Comparison of ENCODE assay signal across 38 cellular contexts in genomic region chr3:19202754-19203153, GRCh38. TPM values are rescaled to one million over a fixed set of nuclear protein-coding genes. Genes with fewer than 3 reads are reported as not detected.
"Had no signal": no experiment of that assay in that cellular context is flagged by ENCODE, and none has a peak within 500 bp of the region (broad histone marks: within the 10 kb centered on the region; RNA-seq: fewer than 3 reads in every experiment).

No MANE protein-coding gene starts in this region.

- H3K27ac ChIP-seq: adrenal gland, ascending aorta, colonic mucosa, foreskin keratinocyte, gastrocnemius medialis, heart right ventricle, WERI-Rb-1 had no signal

- H3K4me1 Mint-ChIP-seq: activated B cell treated with CpG ODN at 0.5 μM for 24 hours; activated CD4-positive, alpha-beta T cell treated with anti-CD3 and anti-CD28 coated beads for 36 hours; activated CD4-positive, alpha-beta T cell treated with anti-CD3 and anti-CD28 coated beads, Interleukin-2, amount 10 ng/mL, durations not matched to agents 24 days and 14 days; activated CD8-positive, alpha-beta memory T cell treated with anti-CD3 and anti-CD28 coated beads, Interleukin-2, amount 10 ng/mL, durations not matched to agents 7 days and 5 days; activated naive CD4-positive, alpha-beta T cell treated with anti-CD3 and anti-CD28 coated beads, Interleukin-2, amount 50 U/mL, for 24 hours; activated naive CD8-positive, alpha-beta T cell treated with anti-CD3 and anti-CD28 coated beads for 36 hours; activated naive CD8-positive, alpha-beta T cell treated with anti-CD3 and anti-CD28 coated beads, Interleukin-2, amount 50 U/mL, for 24 hours; T-cell had no signal

- H3K27me3 ChIP-seq: adrenal gland, ascending aorta, colonic mucosa, esophagus muscularis mucosa, foreskin keratinocyte, gastrocnemius medialis, heart right ventricle had no signal

- H3K36me3 ChIP-seq: adrenal gland, ascending aorta, colonic mucosa, esophagus muscularis mucosa, gastrocnemius medialis, heart right ventricle, WERI-Rb-1 had no signal

- H3K27ac Mint-ChIP-seq: activated B cell treated with CpG ODN at 0.5 μM for 24 hours; activated CD4-positive, alpha-beta memory T cell treated with anti-CD3 and anti-CD28 coated beads for 36 hours; activated CD4-positive, alpha-beta T cell treated with anti-CD3 and anti-CD28 coated beads for 36 hours; activated CD4-positive, alpha-beta T cell treated with anti-CD3 and anti-CD28 coated beads, Interleukin-2, amount 10 ng/mL, durations not matched to agents 24 days and 14 days; activated CD8-positive, alpha-beta memory T cell treated with anti-CD3 and anti-CD28 coated beads, Interleukin-2, amount 10 ng/mL, durations not matched to agents 7 days and 5 days; activated CD8-positive, alpha-beta T cell treated with anti-CD3 and anti-CD28 coated beads, Interleukin-2, amount 10 ng/mL, durations not matched to agents 7 days and 5 days; activated naive CD4-positive, alpha-beta T cell treated with anti-CD3 and anti-CD28 coated beads for 36 hours; activated naive CD4-positive, alpha-beta T cell treated with anti-CD3 and anti-CD28 coated beads, Interleukin-2, amount 50 U/mL, for 24 hours; activated naive CD8-positive, alpha-beta T cell treated with anti-CD3 and anti-CD28 coated beads for 36 hours; activated naive CD8-positive, alpha-beta T cell treated with anti-CD3 and anti-CD28 coated beads, Interleukin-2, amount 50 U/mL, for 24 hours; activated T-helper 1 cell treated with anti-CD3 and anti-CD28 coated beads, Interleukin-12 subunit alpha, Interleukin-12 subunit beta, Interleukin-2, Interleukin-4 antibody, amounts not matched to agents 30 ng/mL and 10 ng/mL and 1 ng/mL, durations not matched to agents 14 hours and 24 hours and 36 hours; activated T-helper 2 cell treated with anti-CD3 and anti-CD28 coated beads, Interferon-gamma antibody, Interleukin-2, Interleukin-4, amounts not matched to agents 10 μg/mL and 5 μg/mL and 100 μg/mL, durations not matched to agents 14 hours and 24 hours and 36 hours; brain; endodermal cell; T-cell; T-helper 1 cell treated with Interleukin-12 subunit alpha and Interleukin-12 subunit beta and Interleukin-4 antibody, amounts not matched to agents 30 μg/mL and 1 μg/mL, for 36 hours had no signal

- H3K27me3 Mint-ChIP-seq: activated B cell treated with CpG ODN at 0.5 μM for 24 hours; activated CD4-positive, alpha-beta memory T cell treated with anti-CD3 and anti-CD28 coated beads for 36 hours; activated CD4-positive, alpha-beta T cell treated with anti-CD3 and anti-CD28 coated beads for 36 hours; activated naive CD8-positive, alpha-beta T cell treated with anti-CD3 and anti-CD28 coated beads for 36 hours; activated naive CD8-positive, alpha-beta T cell treated with anti-CD3 and anti-CD28 coated beads, Interleukin-2, amount 50 U/mL, for 24 hours; brain had no signal

- H3K4me3 ChIP-seq: adrenal gland, ascending aorta, colonic mucosa, esophagus muscularis mucosa, gastrocnemius medialis, heart right ventricle had no signal

- H3K36me3 Mint-ChIP-seq: activated CD4-positive, alpha-beta memory T cell treated with anti-CD3 and anti-CD28 coated beads for 36 hours; activated CD8-positive, alpha-beta memory T cell treated with anti-CD3 and anti-CD28 coated beads, Interleukin-2, amount 10 ng/mL, durations not matched to agents 7 days and 5 days; activated naive CD4-positive, alpha-beta T cell treated with anti-CD3 and anti-CD28 coated beads, Interleukin-2, amount 50 U/mL, for 24 hours; activated naive CD8-positive, alpha-beta T cell treated with anti-CD3 and anti-CD28 coated beads for 36 hours; brain; T-cell had no signal

- DNase-seq: activated B cell treated with CpG ODN at 0.5 μM for 24 hours; activated CD4-positive, alpha-beta memory T cell treated with anti-CD3 and anti-CD28 coated beads for 36 hours; activated CD4-positive, alpha-beta T cell treated with anti-CD3 and anti-CD28 coated beads for 36 hours; activated CD4-positive, alpha-beta T cell treated with anti-CD3 and anti-CD28 coated beads, Interleukin-2, amount 10 ng/mL, durations not matched to agents 24 days and 14 days; activated CD8-positive, alpha-beta memory T cell treated with anti-CD3 and anti-CD28 coated beads, Interleukin-2, amount 10 ng/mL, durations not matched to agents 7 days and 5 days; activated CD8-positive, alpha-beta memory T cell treated with anti-CD3 and anti-CD28 coated beads, Interleukin-2, amount 50 U/mL, for 4 hours; activated CD8-positive, alpha-beta T cell treated with anti-CD3 and anti-CD28 coated beads, Interleukin-2, amount 10 ng/mL, durations not matched to agents 7 days and 5 days; activated effector memory CD4-positive, alpha-beta T cell treated with anti-CD3 and anti-CD28 coated beads, Interleukin-2, amount 50 U/mL, for 16 hours; activated naive CD4-positive, alpha-beta T cell treated with anti-CD3 and anti-CD28 coated beads for 36 hours; activated naive CD8-positive, alpha-beta T cell treated with anti-CD3 and anti-CD28 coated beads for 36 hours; activated naive CD8-positive, alpha-beta T cell treated with anti-CD3 and anti-CD28 coated beads, Interleukin-2, amount 50 U/mL, for 24 hours; activated T-cell treated with anti-CD3 and anti-CD28 coated beads, Interleukin-2, amount 50 U/mL, for 1 hour; activated T-cell treated with anti-CD3 and anti-CD28 coated beads, Interleukin-2, amount 50 U/mL, for 48 hours; adrenal gland; colonic mucosa; effector memory CD4-positive, alpha-beta T cell; endodermal cell; foreskin keratinocyte; gastrocnemius medialis; heart right ventricle; SW 1271; T-cell; T-helper 9 cell; WERI-Rb-1 had no signal

- ATAC-seq: activated CD4-positive, alpha-beta T cell treated with anti-CD3 and anti-CD28 coated beads for 36 hours; activated CD4-positive, CD25-positive, alpha-beta regulatory T cell treated with anti-CD3 and anti-CD28 coated beads, Interleukin-2, amount 50 U/mL, for 24 hours; activated CD8-positive, alpha-beta memory T cell treated with anti-CD3 and anti-CD28 coated beads, Interleukin-2, amount 10 ng/mL, durations not matched to agents 7 days and 5 days; activated CD8-positive, alpha-beta T cell treated with anti-CD3 and anti-CD28 coated beads, Interleukin-2, amount 10 ng/mL, durations not matched to agents 7 days and 5 days; activated naive CD8-positive, alpha-beta T cell treated with anti-CD3 and anti-CD28 coated beads, Interleukin-2, amount 50 U/mL, for 24 hours; foreskin keratinocyte; gastrocnemius medialis; heart right ventricle; T-cell had no signal

- H3K9me3 ChIP-seq: adrenal gland, ascending aorta, colonic mucosa, esophagus muscularis mucosa, gastrocnemius medialis, heart right ventricle had no signal

- H3K4me1 ChIP-seq: adrenal gland, ascending aorta, colonic mucosa, esophagus muscularis mucosa, foreskin keratinocyte, gastrocnemius medialis, heart right ventricle had no signal

- H3K4me3 Mint-ChIP-seq: activated B cell treated with CpG ODN at 0.5 μM for 24 hours; activated CD4-positive, alpha-beta memory T cell treated with anti-CD3 and anti-CD28 coated beads for 36 hours; activated CD4-positive, alpha-beta T cell treated with anti-CD3 and anti-CD28 coated beads for 36 hours; activated CD4-positive, alpha-beta T cell treated with anti-CD3 and anti-CD28 coated beads, Interleukin-2, amount 10 ng/mL, durations not matched to agents 24 days and 14 days; activated CD8-positive, alpha-beta memory T cell treated with anti-CD3 and anti-CD28 coated beads, Interleukin-2, amount 10 ng/mL, durations not matched to agents 7 days and 5 days; activated CD8-positive, alpha-beta T cell treated with anti-CD3 and anti-CD28 coated beads, Interleukin-2, amount 10 ng/mL, durations not matched to agents 7 days and 5 days; activated naive CD4-positive, alpha-beta T cell treated with anti-CD3 and anti-CD28 coated beads for 36 hours; activated naive CD4-positive, alpha-beta T cell treated with anti-CD3 and anti-CD28 coated beads, Interleukin-2, amount 50 U/mL, for 24 hours; activated naive CD8-positive, alpha-beta T cell treated with anti-CD3 and anti-CD28 coated beads for 36 hours; activated naive CD8-positive, alpha-beta T cell treated with anti-CD3 and anti-CD28 coated beads, Interleukin-2, amount 50 U/mL, for 24 hours; activated T-helper 1 cell treated with anti-CD3 and anti-CD28 coated beads, Interleukin-12 subunit alpha, Interleukin-12 subunit beta, Interleukin-2, Interleukin-4 antibody, amounts not matched to agents 30 ng/mL and 10 ng/mL and 1 ng/mL, durations not matched to agents 14 hours and 24 hours and 36 hours; brain; endodermal cell; T-cell; T-helper 1 cell treated with Interleukin-12 subunit alpha and Interleukin-12 subunit beta and Interleukin-4 antibody, amounts not matched to agents 30 μg/mL and 1 μg/mL, for 36 hours had no signal

- H3K9me3 Mint-ChIP-seq: activated B cell treated with CpG ODN at 0.5 μM for 24 hours; activated CD4-positive, alpha-beta memory T cell treated with anti-CD3 and anti-CD28 coated beads for 36 hours; activated CD4-positive, alpha-beta T cell treated with anti-CD3 and anti-CD28 coated beads, Interleukin-2, amount 10 ng/mL, durations not matched to agents 24 days and 14 days; activated naive CD4-positive, alpha-beta T cell treated with anti-CD3 and anti-CD28 coated beads for 36 hours; activated naive CD4-positive, alpha-beta T cell treated with anti-CD3 and anti-CD28 coated beads, Interleukin-2, amount 50 U/mL, for 24 hours; activated naive CD8-positive, alpha-beta T cell treated with anti-CD3 and anti-CD28 coated beads for 36 hours; activated naive CD8-positive, alpha-beta T cell treated with anti-CD3 and anti-CD28 coated beads, Interleukin-2, amount 50 U/mL, for 24 hours; activated T-helper 1 cell treated with anti-CD3 and anti-CD28 coated beads, Interleukin-12 subunit alpha, Interleukin-12 subunit beta, Interleukin-2, Interleukin-4 antibody, amounts not matched to agents 30 ng/mL and 10 ng/mL and 1 ng/mL, durations not matched to agents 14 hours and 24 hours and 36 hours; activated T-helper 2 cell treated with anti-CD3 and anti-CD28 coated beads, Interferon-gamma antibody, Interleukin-2, Interleukin-4, amounts not matched to agents 10 μg/mL and 5 μg/mL and 100 μg/mL, durations not matched to agents 14 hours and 24 hours and 36 hours; brain; endodermal cell; T-cell; T-helper 1 cell treated with Interleukin-12 subunit alpha and Interleukin-12 subunit beta and Interleukin-4 antibody, amounts not matched to agents 30 μg/mL and 1 μg/mL, for 36 hours had no signal

RNA-seq across cellular contexts. Expression of gene KCNH8, which starts 54.4 kb away (rescaled TPM):
- total RNA-seq: activated CD4-positive, alpha-beta memory T cell treated with anti-CD3 and anti-CD28 coated beads for 36 hours; activated CD4-positive, alpha-beta T cell treated with anti-CD3 and anti-CD28 coated beads, Interleukin-2, amount 10 ng/mL, durations not matched to agents 24 days and 14 days; activated CD8-positive, alpha-beta memory T cell treated with anti-CD3 and anti-CD28 coated beads for 36 hours; activated CD8-positive, alpha-beta T cell treated with anti-CD3 and anti-CD28 coated beads, Interleukin-2, amount 10 ng/mL, durations not matched to agents 7 days and 5 days; activated naive CD4-positive, alpha-beta T cell treated with anti-CD3 and anti-CD28 coated beads for 36 hours; activated T-helper 1 cell treated with anti-CD3 and anti-CD28 coated beads, Interleukin-12 subunit alpha, Interleukin-12 subunit beta, Interleukin-2, Interleukin-4 antibody, amounts not matched to agents 30 ng/mL and 10 ng/mL and 1 ng/mL, durations not matched to agents 14 hours and 24 hours and 36 hours; activated T-helper 2 cell treated with anti-CD3 and anti-CD28 coated beads, Interferon-gamma antibody, Interleukin-2, Interleukin-4, amounts not matched to agents 10 μg/mL and 5 μg/mL and 100 μg/mL, durations not matched to agents 14 hours and 24 hours and 36 hours; ascending aorta; bronchial epithelial cell; chondrocyte; dermis microvascular lymphatic vessel endothelial cell; foreskin keratinocyte; gastrocnemius medialis; glomerular endothelial cell; T-helper 2 cell treated with Interferon-gamma antibody and Interleukin-4, amounts not matched to agents 100 ng/mL and 5 ng/mL, for 36 hours had no signal
- polyA plus RNA-seq: foreskin keratinocyte had no signal
